In the genomic region with DNA sequence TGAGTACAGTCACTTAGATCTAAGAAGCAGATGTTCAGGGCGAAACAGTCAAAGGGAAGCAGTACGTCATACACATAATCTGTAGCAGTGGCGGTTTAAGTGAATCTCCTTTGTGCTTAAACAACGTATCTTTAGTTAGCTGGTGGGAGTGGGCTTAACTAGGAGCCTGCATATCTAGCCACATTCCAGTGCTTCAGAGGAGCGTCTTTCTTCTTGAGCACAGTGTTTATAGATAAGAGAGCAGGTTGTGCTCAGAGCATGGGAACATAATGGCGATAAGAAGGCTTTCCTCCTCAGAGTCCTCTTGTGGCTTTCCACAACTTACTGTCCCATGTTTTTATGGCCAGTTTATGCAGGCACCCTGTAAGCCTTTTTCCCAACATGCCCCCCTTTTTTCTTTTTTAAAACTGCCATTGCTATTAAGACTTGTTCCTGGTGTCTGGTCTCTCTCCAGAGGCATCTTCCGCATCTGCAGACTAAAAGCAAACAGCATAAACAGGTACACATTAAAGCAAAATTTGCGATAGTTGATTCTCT, we compare ENCODE assay signal across 1 cellular context.
TF ChIP-seq lines count a peak whose summit lies in the region.

No MANE protein-coding gene starts in this region.

TF ChIP-seq in K562, 482 proteins besides CTCF, POLR2A, EP300 and RAD21 (continued from another document and continues in another):
- TF ChIP-seq, protein P1, sequence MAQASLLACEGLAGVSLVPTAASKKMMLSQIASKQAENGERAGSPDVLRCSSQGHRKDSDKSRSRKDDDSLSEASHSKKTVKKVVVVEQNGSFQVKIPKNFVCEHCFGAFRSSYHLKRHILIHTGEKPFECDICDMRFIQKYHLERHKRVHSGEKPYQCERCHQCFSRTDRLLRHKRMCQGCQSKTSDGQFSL (CRISPR knock-in tag; IDR thresholded peaks at IDR 0.05) = no peak
- TF ChIP-seq, protein P1 (tag; IDR thresholded peaks at IDR 0.05) = no peak
- TF ChIP-seq, protein P2, sequence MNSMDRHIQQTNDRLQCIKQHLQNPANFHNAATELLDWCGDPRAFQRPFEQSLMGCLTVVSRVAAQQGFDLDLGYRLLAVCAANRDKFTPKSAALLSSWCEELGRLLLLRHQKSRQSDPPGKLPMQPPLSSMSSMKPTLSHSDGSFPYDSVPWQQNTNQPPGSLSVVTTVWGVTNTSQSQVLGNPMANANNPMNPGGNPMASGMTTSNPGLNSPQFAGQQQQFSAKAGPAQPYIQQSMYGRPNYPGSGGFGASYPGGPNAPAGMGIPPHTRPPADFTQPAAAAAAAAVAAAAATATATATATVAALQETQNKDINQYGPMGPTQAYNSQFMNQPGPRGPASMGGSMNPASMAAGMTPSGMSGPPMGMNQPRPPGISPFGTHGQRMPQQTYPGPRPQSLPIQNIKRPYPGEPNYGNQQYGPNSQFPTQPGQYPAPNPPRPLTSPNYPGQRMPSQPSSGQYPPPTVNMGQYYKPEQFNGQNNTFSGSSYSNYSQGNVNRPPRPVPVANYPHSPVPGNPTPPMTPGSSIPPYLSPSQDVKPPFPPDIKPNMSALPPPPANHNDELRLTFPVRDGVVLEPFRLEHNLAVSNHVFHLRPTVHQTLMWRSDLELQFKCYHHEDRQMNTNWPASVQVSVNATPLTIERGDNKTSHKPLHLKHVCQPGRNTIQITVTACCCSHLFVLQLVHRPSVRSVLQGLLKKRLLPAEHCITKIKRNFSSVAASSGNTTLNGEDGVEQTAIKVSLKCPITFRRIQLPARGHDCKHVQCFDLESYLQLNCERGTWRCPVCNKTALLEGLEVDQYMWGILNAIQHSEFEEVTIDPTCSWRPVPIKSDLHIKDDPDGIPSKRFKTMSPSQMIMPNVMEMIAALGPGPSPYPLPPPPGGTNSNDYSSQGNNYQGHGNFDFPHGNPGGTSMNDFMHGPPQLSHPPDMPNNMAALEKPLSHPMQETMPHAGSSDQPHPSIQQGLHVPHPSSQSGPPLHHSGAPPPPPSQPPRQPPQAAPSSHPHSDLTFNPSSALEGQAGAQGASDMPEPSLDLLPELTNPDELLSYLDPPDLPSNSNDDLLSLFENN (IDR thresholded peaks at IDR 0.05; ENCODE audit: low read depth in 2 of 2, low read length in 2 of 2) = no peak
- TF ChIP-seq PURB (CRISPR knock-in tag; IDR thresholded peaks at IDR 0.05; ENCODE audit: low read depth) = no peak
- peak; percentile 21; the same call in 1 of the 2 replicates for TF ChIP-seq MBD2 (IDR thresholded peaks at IDR 0.05; ENCODE audit: borderline replicate concordance, low read depth)
- TF ChIP-seq CREBBP (IDR thresholded peaks at IDR 0.05; ENCODE audit: low read depth, low read length) = no peak
- TF ChIP-seq TCFL5 (CRISPR knock-in tag; conservative IDR thresholded peaks at IDR 0.05) = no peak
- TF ChIP-seq NR2C2 (CRISPR knock-in tag; IDR thresholded peaks at IDR 0.05) = no peak
- no peak for TF ChIP-seq NR2C2 (tag; IDR thresholded peaks at IDR 0.05)
- TF ChIP-seq GABPB2 (CRISPR knock-in tag; conservative IDR thresholded peaks at IDR 0.05) = no peak
- TF ChIP-seq, protein P3, sequence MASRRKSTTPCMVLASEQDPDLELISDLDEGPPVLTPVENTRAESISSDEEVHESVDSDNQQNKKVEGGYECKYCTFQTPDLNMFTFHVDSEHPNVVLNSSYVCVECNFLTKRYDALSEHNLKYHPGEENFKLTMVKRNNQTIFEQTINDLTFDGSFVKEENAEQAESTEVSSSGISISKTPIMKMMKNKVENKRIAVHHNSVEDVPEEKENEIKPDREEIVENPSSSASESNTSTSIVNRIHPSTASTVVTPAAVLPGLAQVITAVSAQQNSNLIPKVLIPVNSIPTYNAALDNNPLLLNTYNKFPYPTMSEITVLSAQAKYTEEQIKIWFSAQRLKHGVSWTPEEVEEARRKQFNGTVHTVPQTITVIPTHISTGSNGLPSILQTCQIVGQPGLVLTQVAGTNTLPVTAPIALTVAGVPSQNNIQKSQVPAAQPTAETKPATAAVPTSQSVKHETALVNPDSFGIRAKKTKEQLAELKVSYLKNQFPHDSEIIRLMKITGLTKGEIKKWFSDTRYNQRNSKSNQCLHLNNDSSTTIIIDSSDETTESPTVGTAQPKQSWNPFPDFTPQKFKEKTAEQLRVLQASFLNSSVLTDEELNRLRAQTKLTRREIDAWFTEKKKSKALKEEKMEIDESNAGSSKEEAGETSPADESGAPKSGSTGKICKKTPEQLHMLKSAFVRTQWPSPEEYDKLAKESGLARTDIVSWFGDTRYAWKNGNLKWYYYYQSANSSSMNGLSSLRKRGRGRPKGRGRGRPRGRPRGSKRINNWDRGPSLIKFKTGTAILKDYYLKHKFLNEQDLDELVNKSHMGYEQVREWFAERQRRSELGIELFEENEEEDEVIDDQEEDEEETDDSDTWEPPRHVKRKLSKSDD (conservative IDR thresholded peaks at IDR 0.05; ENCODE audit: low read length) = no peak
- TF ChIP-seq HES1 (IDR thresholded peaks at IDR 0.05; ENCODE audit: low read depth) = no peak
- TF ChIP-seq PHTF2 (CRISPR knock-in tag; IDR thresholded peaks at IDR 0.05) = no peak
- TF ChIP-seq ARID3A (IDR thresholded peaks at IDR 0.05; ENCODE audit: borderline replicate concordance, low read depth, low read length) = no peak; the same call in 1 of the 2 replicates
- TF ChIP-seq, protein P4, sequence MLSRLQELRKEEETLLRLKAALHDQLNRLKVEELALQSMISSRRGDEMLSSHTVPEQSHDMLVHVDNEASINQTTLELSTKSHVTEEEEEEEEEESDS (CRISPR knock-in tag; IDR thresholded peaks at IDR 0.05) = no peak
- no peak for TF ChIP-seq CCNT2 (IDR thresholded peaks at IDR 0.05; ENCODE audit: borderline replicate concordance, extremely low read depth, insufficient read length, low read depth, low read length)
- TF ChIP-seq ZC3H8 (IDR thresholded peaks at IDR 0.05) = no peak
- no peak for TF ChIP-seq PPARD (CRISPR knock-in tag; IDR thresholded peaks at IDR 0.05)
- peak; percentile 63 for TF ChIP-seq MTA2 (IDR thresholded peaks at IDR 0.05; ENCODE audit: low read depth)
- no peak for TF ChIP-seq ATF6 (CRISPR knock-in tag; IDR thresholded peaks at IDR 0.05)
- TF ChIP-seq SAP30 (IDR thresholded peaks at IDR 0.05; ENCODE audit: borderline replicate concordance, insufficient read depth, low read depth, low read length, poor library complexity, severe bottlenecking) = no peak
- no peak for TF ChIP-seq CCAR2 (IDR thresholded peaks at IDR 0.05; ENCODE audit: low read depth, low read length)
- TF ChIP-seq SREBF2 (CRISPR knock-in tag; IDR thresholded peaks at IDR 0.05) = no peak
- TF ChIP-seq CHD2 (IDR thresholded peaks at IDR 0.05; ENCODE audit: low read depth, low read length) = no peak
- no peak for TF ChIP-seq ZNF766 (CRISPR knock-in tag; conservative IDR thresholded peaks at IDR 0.05)
- TF ChIP-seq ELF4 (CRISPR knock-in tag; IDR thresholded peaks at IDR 0.05) = no peak
- no peak for TF ChIP-seq SNIP1 (IDR thresholded peaks at IDR 0.05; ENCODE audit: low read depth)
- TF ChIP-seq TSHZ1 (CRISPR knock-in tag; IDR thresholded peaks at IDR 0.05) = no peak
- TF ChIP-seq IRF9 (tag; IDR thresholded peaks at IDR 0.05) = no peak
- no peak for TF ChIP-seq KDM4B (IDR thresholded peaks at IDR 0.05; ENCODE audit: borderline replicate concordance in 2 of 2, low read depth in 1 of 2)
- TF ChIP-seq HNRNPLL (IDR thresholded peaks at IDR 0.05; ENCODE audit: low read depth, low read length, poor library complexity, severe bottlenecking) = peak; percentile 84
- no peak for TF ChIP-seq PATZ1 (CRISPR knock-in tag; IDR thresholded peaks at IDR 0.05; ENCODE audit: borderline replicate concordance)
- no peak for TF ChIP-seq NFATC3 (IDR thresholded peaks at IDR 0.05)
- no peak for TF ChIP-seq ERF (CRISPR knock-in tag; IDR thresholded peaks at IDR 0.05)
- TF ChIP-seq ID3 (CRISPR knock-in tag; IDR thresholded peaks at IDR 0.05) = no peak
- TF ChIP-seq ID3 (tag; IDR thresholded peaks at IDR 0.05) = 0 out of 2 replicates have a peak, but pooled peaks have one; percentile 78
- TF ChIP-seq NR3C1 (CRISPR knock-in tag; IDR thresholded peaks at IDR 0.05) = no peak
